Comparison of ENCODE assay signal across 27 cellular contexts in genomic region chr5:163395794-163396193, GRCh38.
"Had no signal": no experiment of that assay in that cellular context is flagged by ENCODE, and none has a peak within 500 bp of the region (broad histone marks: within the 10 kb centered on the region; RNA-seq: fewer than 3 reads in every experiment).

No MANE protein-coding gene starts in this region.

- H3K27me3 ChIP-seq: suprapubic skin, testis, thyroid gland, tibial nerve, transverse colon, upper lobe of left lung, upper lobe of right lung, uterus, vagina had no signal

- H3K4me3 ChIP-seq: stomach, suprapubic skin, testis, thoracic aorta, thyroid gland, tibial artery, tibial nerve, transverse colon, upper lobe of left lung, upper lobe of right lung, uterus, vagina had no signal

- DNase-seq: stimulated activated CD4-positive, alpha-beta T cell treated with anti-CD3 and anti-CD28 coated beads, Interleukin-2, amount 100 ng/mL, for 48 hours; stimulated activated CD4-positive, alpha-beta T cell treated with anti-CD3 and anti-CD28 coated beads, Interleukin-4, amount 100 ng/mL, for 1 hour; stimulated activated CD4-positive, alpha-beta T cell treated with anti-CD3 and anti-CD28 coated beads, Interleukin-4, amount 100 ng/mL, for 24 hours; stimulated activated CD4-positive, alpha-beta T cell treated with anti-CD3 and anti-CD28 coated beads, Interleukin-4, amount 100 ng/mL, for 4 hours; stimulated activated CD8-positive, alpha-beta memory T cell treated with anti-CD3 and anti-CD28 coated beads, Interleukin-4, amount 100 ng/mL, for 48 hours; stimulated activated naive B cell treated with anti-CD40 and anti-IgM and Interleukin-4, amounts not matched to agents 10 μg/mL and 1 μg/mL and 100 μg/mL, for 72 hours; stimulated activated naive CD4-positive, alpha-beta T cell; stimulated activated naive CD4-positive, alpha-beta T cell treated with Interleukin-2 at 50 U/mL for 16 hours; stimulated activated naive CD8-positive, alpha-beta T cell treated with anti-CD3 and anti-CD28 coated beads, Interleukin-15, amount 100 ng/mL, for 72 hours; stimulated activated naive CD8-positive, alpha-beta T cell treated with anti-CD3 and anti-CD28 coated beads, Interleukin-15, Interleukin-2, amounts not matched to agents 100 U/mL and 50 U/mL, for 24 hours; stomach; substantia nigra; testis; thyroid gland; tibial artery; transverse colon; trophoblast cell; upper lobe of left lung; upper lobe of right lung; uterus had no signal

- H3K27ac ChIP-seq: stomach, suprapubic skin, testis, thoracic aorta, thyroid gland, tibial artery, tibial nerve, transverse colon, upper lobe of left lung, upper lobe of right lung, uterus, vagina had no signal

- H3K9me3 ChIP-seq: suprapubic skin, testis, thoracic aorta, thyroid gland, transverse colon, upper lobe of left lung, upper lobe of right lung, uterus, vagina had no signal

- ATAC-seq: stimulated activated effector memory CD8-positive, alpha-beta T cell treated with anti-CD3 and anti-CD28 coated beads, Interleukin-12 subunit alpha, Interleukin-12 subunit beta, amount 100 ng/mL, for 72 hours; stimulated activated memory B cell treated with anti-CD40 and anti-IgM and Interleukin-4, amounts not matched to agents 10 μg/mL and 1 μg/mL and 100 μg/mL, for 72 hours; stimulated activated naive B cell treated with anti-CD40 and anti-IgM and Interleukin-4, amounts not matched to agents 10 μg/mL and 1 μg/mL and 100 μg/mL, for 72 hours; stimulated activated naive CD8-positive, alpha-beta T cell treated with anti-CD3 and anti-CD28 coated beads, Interleukin-15, amount 100 ng/mL, for 72 hours; stimulated activated naive CD8-positive, alpha-beta T cell treated with anti-CD3 and anti-CD28 coated beads, Interleukin-15, Interleukin-2, amounts not matched to agents 100 U/mL and 50 U/mL, for 24 hours; upper lobe of right lung had no signal

- H3K4me1 ChIP-seq: stomach, suprapubic skin, testis, thyroid gland, tibial artery, tibial nerve, upper lobe of left lung, upper lobe of right lung, uterus, vagina had no signal

- H3K36me3 ChIP-seq: stomach, suprapubic skin, thoracic aorta, thyroid gland, tibial artery, tibial nerve, transverse colon, upper lobe of left lung, upper lobe of right lung, uterus, vagina had no signal

- FAIRE-seq: urothelium cell line had no signal
